21 cellular contexts compared by ENCODE assay signal in the genomic region with DNA sequence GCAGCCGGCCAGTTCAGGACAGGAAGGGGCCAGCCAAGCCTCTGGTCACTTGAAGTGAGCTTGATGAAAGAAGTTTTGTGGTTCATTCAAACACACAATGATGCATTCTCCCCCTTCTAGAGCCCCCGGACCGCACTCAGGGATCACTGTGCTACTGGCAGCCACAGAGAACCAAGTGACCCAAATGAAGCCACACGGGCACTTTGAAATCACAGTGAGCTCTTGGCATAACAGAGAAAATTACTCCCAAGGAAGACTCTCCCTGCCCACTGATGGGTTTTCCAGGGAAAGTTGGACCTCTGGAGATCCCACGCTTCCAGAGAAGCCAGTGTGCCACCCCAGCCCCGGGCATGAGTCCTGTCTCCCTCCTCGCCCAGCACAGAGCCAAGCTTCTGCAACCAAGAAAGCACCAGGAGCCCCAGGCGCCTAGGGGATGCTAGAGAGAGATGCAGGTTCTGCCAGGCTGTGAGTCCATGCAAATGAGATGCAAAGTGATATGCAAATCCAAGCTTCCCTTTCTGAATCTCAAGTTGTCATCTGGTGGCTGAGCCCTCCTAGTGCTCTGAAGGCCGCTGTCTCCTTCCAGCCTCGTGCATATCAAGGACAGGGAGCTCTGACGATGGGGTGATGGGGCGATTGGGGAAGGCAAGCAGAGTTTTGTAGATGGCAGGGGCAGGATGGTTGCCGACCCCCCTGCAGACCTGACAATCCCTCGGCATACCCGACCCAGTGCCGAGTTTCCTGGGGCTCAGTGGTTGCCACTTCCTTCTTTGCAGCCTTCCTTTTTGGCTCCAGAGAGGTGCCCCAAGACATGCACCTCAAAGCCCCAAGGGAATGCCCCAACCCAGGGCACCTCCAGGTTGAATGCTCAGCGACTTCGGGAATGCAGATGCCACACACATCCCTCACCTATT.
"Had no signal": no experiment of that assay in that cellular context is flagged by ENCODE, and none has a peak within 500 bp of the region (broad histone marks: within the 10 kb centered on the region; RNA-seq: fewer than 3 reads in every experiment).

No MANE protein-coding gene starts in this region.

- H3K9me3 Mint-ChIP-seq: activated T-cell treated with anti-CD3 and anti-CD28 coated beads, Interleukin-2, amount 50 U/mL, for 72 hours; natural killer cell; WTC11 had no signal

- H3K4me3 ChIP-seq: esophagus squamous epithelium, hepatocyte, left lung, prostate gland, transverse colon had no signal

- H3K4me3 Mint-ChIP-seq: activated naive CD8-positive, alpha-beta T cell; activated T-cell treated with anti-CD3 and anti-CD28 coated beads, Interleukin-2, amount 50 U/mL, for 72 hours; natural killer cell; WTC11 had no signal

- H3K36me3 ChIP-seq: esophagus squamous epithelium, left lung, prostate gland, transverse colon had no signal

- H3K4me1 ChIP-seq: esophagus squamous epithelium, left lung, prostate gland, transverse colon had no signal

- ATAC-seq: activated T-cell treated with anti-CD3 and anti-CD28 coated beads, Interleukin-2, amount 50 U/mL, for 72 hours; natural killer cell; stimulated activated naive CD8-positive, alpha-beta T cell treated with anti-CD3 and anti-CD28 coated beads, Interleukin-15, Interleukin-2, amounts not matched to agents 100 U/mL and 50 U/mL, for 24 hours; WTC11 had no signal

- H3K36me3 Mint-ChIP-seq: activated naive CD8-positive, alpha-beta T cell; natural killer cell; WTC11 had no signal

- DNase-seq: activated CD4-positive, alpha-beta T cell treated with anti-CD3 and anti-CD28 coated beads for 4 hours; activated CD8-positive, alpha-beta memory T cell treated with anti-CD3 and anti-CD28 coated beads, Interleukin-2, amount 50 U/mL, for 48 hours; activated gamma-delta T cell; activated T-cell treated with anti-CD3 and anti-CD28 coated beads, Interleukin-2, amount 50 U/mL, for 72 hours; cerebellar nuclear complex; effector CD8-positive, alpha-beta T cell; esophagus squamous epithelium; kidney; natural killer cell; occipital lobe; small intestine; stimulated activated CD4-positive, alpha-beta T cell treated with anti-CD3 and anti-CD28 coated beads, Interleukin-4, amount 100 ng/mL, for 4 hours; stimulated activated CD8-positive, alpha-beta memory T cell treated with anti-CD3 and anti-CD28 coated beads, Interleukin-4, amount 100 ng/mL, for 48 hours; stimulated activated naive CD8-positive, alpha-beta T cell treated with anti-CD3 and anti-CD28 coated beads, Interleukin-15, Interleukin-2, amounts not matched to agents 100 U/mL and 50 U/mL, for 24 hours; T-helper 2 cell; transverse colon had no signal

- H3K27me3 Mint-ChIP-seq: activated naive CD8-positive, alpha-beta T cell had no signal

- H3K27ac Mint-ChIP-seq: activated naive CD8-positive, alpha-beta T cell; activated T-cell treated with anti-CD3 and anti-CD28 coated beads, Interleukin-2, amount 50 U/mL, for 72 hours; natural killer cell; WTC11 had no signal

- H3K27ac ChIP-seq: esophagus squamous epithelium, hepatocyte, left lung, prostate gland, transverse colon had no signal

- H3K9me3 ChIP-seq: esophagus squamous epithelium, left lung, prostate gland, transverse colon had no signal
